In the genomic region with DNA sequence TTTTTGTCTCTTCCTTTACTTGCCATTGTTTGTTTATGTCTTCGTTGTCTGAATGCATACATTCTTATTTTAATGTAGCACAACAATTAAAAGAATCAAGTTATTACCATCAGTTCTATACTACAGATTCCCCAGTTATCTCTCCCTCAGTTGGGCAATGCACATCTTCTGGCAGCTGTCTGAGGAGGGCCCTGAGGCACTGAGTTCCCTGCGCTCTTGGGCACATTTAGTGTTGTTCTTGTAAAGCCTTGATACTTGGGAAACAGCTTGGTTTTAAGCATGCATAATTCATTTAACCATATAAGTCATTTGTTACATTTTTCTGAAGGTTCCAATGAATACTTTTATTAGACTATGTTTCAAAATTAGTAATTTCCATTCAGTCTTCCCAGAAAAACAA, we compare ENCODE assay signal across 35 cellular contexts.
"Had no signal": no experiment of that assay in that cellular context is flagged by ENCODE, and none has a peak within 500 bp of the region (broad histone marks: within the 10 kb centered on the region; RNA-seq: fewer than 3 reads in every experiment).

No MANE protein-coding gene starts in this region.

- H3K4me3 ChIP-seq: MG63 had no signal

- DNase-seq: Karpas-422, Kasumi-1, MG63, MM.1S, MV-4-11, NCI-H1048, NCI-H1092, NCI-H1092 treated with DMSO at 0.1 percent for 48 hours, NCI-H1105, NCI-H1105 treated with DMSO at 0.1 percent for 48 hours, NCI-H1417, NCI-H1417 treated with DMSO at 0.1 percent for 48 hours, NCI-H1436, NCI-H1436 treated with DMSO at 0.1 percent for 48 hours, NCI-H146, NCI-H1694, NCI-H1694 treated with DMSO at 0.1 percent for 48 hours, NCI-H187, NCI-H187 treated with DMSO at 0.1 percent for 48 hours, NCI-H1930, NCI-H2029, NCI-H2029 treated with DMSO at 0.1 percent for 48 hours, NCI-H2081, NCI-H2081 treated with DMSO at 0.1 percent for 48 hours, NCI-H2107, NCI-H2171, NCI-H2171 treated with DMSO at 0.1 percent for 48 hours, NCI-H2227 treated with DMSO at 0.1 percent for 48 hours, NCI-H226, NCI-H345, NCI-H446, NCI-H446 treated with DMSO at 0.1 percent for 48 hours, NCI-H510A, NCI-H510A treated with DMSO at 0.1 percent for 48 hours had no signal

- H3K9ac ChIP-seq: KMS-11 had no signal

- H3K36me3 ChIP-seq: MG63 had no signal

- H3K4me2 ChIP-seq: KMS-11 had no signal

- H3K27me3 ChIP-seq: MG63 had no signal

- H3K27ac ChIP-seq: KMS-11 had no signal
